Comparison of ENCODE assay signal across 23 cellular contexts in the genomic region with DNA sequence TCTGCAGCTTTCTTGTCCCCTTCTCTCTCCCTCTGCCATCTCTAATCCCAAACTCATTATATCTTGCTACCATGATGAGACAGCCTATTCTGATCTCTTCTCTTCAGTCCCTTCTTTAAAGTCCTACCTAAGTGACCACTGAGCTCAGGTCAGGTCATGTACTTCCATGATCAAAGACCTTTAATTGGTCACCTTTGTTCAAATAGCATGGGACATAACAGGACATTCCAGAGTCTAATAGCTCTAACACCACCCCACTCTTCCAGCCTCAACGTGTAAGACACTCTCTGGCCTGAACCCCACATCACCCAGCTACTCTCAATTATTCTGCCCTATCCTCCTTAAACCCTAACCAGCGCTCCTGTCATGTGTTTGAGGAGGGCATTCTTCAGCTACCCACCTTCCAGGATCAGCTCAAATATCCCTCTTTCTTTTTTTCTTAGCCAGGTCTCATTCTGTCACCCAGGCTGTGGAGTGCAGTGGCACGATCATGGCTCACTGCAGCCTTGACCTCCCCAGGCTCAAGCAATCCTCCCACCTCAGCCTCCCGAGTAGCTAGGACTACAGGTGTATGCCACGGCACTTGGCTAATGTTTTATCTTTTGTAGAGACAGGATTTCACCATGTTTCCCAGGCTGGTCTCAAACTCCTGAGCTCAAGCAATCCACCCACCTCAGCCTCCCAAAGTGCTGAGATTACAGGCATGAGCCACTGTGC. TPM values are rescaled to one million over a fixed set of nuclear protein-coding genes. Genes with fewer than 3 reads are reported as not detected.
DNase-seq lines count a peak whose midpoint lies in the region; ATAC-seq and TF ChIP-seq lines count a peak whose summit lies in the region.
"Had no signal": no experiment of that assay in that cellular context is flagged by ENCODE, and none has a peak within 500 bp of the region (broad histone marks: within the 10 kb centered on the region; RNA-seq: fewer than 3 reads in every experiment).

No MANE protein-coding gene starts in this region.

- H3K9ac ChIP-seq in HUES48 (ENCODE audit: low read depth, low read length) (no peak overlapping the region), neural cell (ENCODE audit: low read length) (no peak overlapping the region), mammary epithelial cell (ENCODE audit: insufficient read depth, low read length) (no peak overlapping the region)
- H3K9ac ChIP-seq: KMS-11 had no signal

- H2AFZ ChIP-seq in hepatocyte (no peak overlapping the region), neural cell (ENCODE audit: low read depth, low read length) (no peak overlapping the region), mammary epithelial cell (ENCODE audit: low read depth, low read length) (no peak overlapping the region)

- intact Hi-C loops in mammary epithelial cell (cut with micrococcal nuclease): no loop called here

- BruUV-seq in mammary epithelial cell (replicated peaks; lab: Mats Ljungman, UMichigan): no TSS peak

- H3K36me3 ChIP-seq in HUES48 (ENCODE audit: control insufficient read depth, insufficient read depth, low read length) (no peaks in the 10 kb centered on the region), hepatocyte (replicated peaks; ENCODE audit: insufficient read depth, low read depth) (no peaks in the 10 kb centered on the region), neural cell (ENCODE audit: insufficient read depth, low read length) (no peaks in the 10 kb centered on the region), mammary epithelial cell (ENCODE audit: insufficient read depth, low read length) (no peaks in the 10 kb centered on the region)
- H3K36me3 ChIP-seq: Peyer's patch had no signal

- H3K9me2 ChIP-seq in hepatocyte (replicated peaks; ENCODE audit: insufficient read depth): no peaks in the 10 kb centered on the region
- H3K9me2 ChIP-seq in neural cell (ENCODE audit: insufficient read depth, low read length): no peaks in the 10 kb centered on the region

- 82% methylated on average over 5 of the region's 5 CpGs for whole genome bisulfite sequencing in hepatocyte (ENCODE audit: low lambda C conversion rate, missing lambda C conversion rate)
- 73% methylated on average over 5 of the region's 5 CpGs for WGBS in mammary epithelial cell (ENCODE audit: low coverage, missing lambda C conversion rate)

- TF ChIP-seq RAD21 in neural cell (conservative IDR thresholded peaks at IDR 0.05): no peak

- TF ChIP-seq CTCF in hepatocyte (IDR thresholded peaks at IDR 0.05; ENCODE audit: poor library complexity) (no peak), neural cell (IDR thresholded peaks at IDR 0.05; ENCODE audit: poor library complexity, severe bottlenecking) (no peak), mammary epithelial cell (conservative IDR thresholded peaks at IDR 0.05 in 1 of 2, IDR thresholded peaks at IDR 0.05 in 1 of 2; ENCODE audit: extremely low read depth in 1 of 2, insufficient read depth in 1 of 2, low read depth in 1 of 2, low read length in 2 of 2) (no peak)

- H3K4me2 ChIP-seq in hepatocyte (no peak overlapping the region), neural cell (ENCODE audit: low read length) (no peak overlapping the region), mammary epithelial cell (ENCODE audit: insufficient read depth, low read depth, low read length) (no peak overlapping the region)
- H3K4me2 ChIP-seq: KMS-11 had no signal

- dilution Hi-C loops in mammary epithelial cell (cut with HindIII; ENCODE audit: low sequenced_read_pairs): no loop called here

- peaks cover 22% of the 10 kb centered on the region for H3K79me2 ChIP-seq in hepatocyte
- H3K79me2 ChIP-seq in neural cell (replicated peaks; ENCODE audit: insufficient read depth, low read length): no peaks in the 10 kb centered on the region
- no peaks in the 10 kb centered on the region for H3K79me2 ChIP-seq in mammary epithelial cell (ENCODE audit: insufficient read depth, low read length)

- H3K4me3 ChIP-seq in HUES48 (ENCODE audit: low read depth, low read length) (no peak overlapping the region), hepatocyte (no peak overlapping the region), neural cell (ENCODE audit: low read length) (no peak overlapping the region), mammary epithelial cell (replicated peaks in 1 of 3; ENCODE audit: insufficient read depth in 1 of 3, low read depth in 2 of 3, low read length in 3 of 3) (no peak overlapping the region)
- H3K4me3 ChIP-seq: Peyer's patch had no signal

- no peaks in the 10 kb centered on the region for H3F3A ChIP-seq in neural cell (ENCODE audit: insufficient read depth, low read length, poor library complexity, severe bottlenecking)

- H3K9me3 ChIP-seq in HUES48 (ENCODE audit: control insufficient read depth, insufficient read depth, low read length) (no peaks in the 10 kb centered on the region), hepatocyte (ENCODE audit: low read depth) (no peaks in the 10 kb centered on the region), neural cell (ENCODE audit: low read length) (no peaks in the 10 kb centered on the region), mammary epithelial cell (replicated peaks; ENCODE audit: insufficient read depth, low read length) (no peaks in the 10 kb centered on the region)
- H3K9me3 ChIP-seq: Peyer's patch had no signal

- H3K4me1 ChIP-seq in HUES48 (ENCODE audit: control insufficient read depth, insufficient read depth, low read length) (peaks cover 20% of the 10 kb centered on the region), hepatocyte (ENCODE audit: insufficient read depth) (peaks cover 3% of the 10 kb centered on the region), mammary epithelial cell (ENCODE audit: insufficient read depth, low read length) (no peaks in the 10 kb centered on the region)
- H3K4me1 ChIP-seq: Peyer's patch had no signal

- H3K27me3 ChIP-seq in HUES48 (ENCODE audit: control insufficient read depth, insufficient read depth, low read length) (no peaks in the 10 kb centered on the region), hepatocyte (no peaks in the 10 kb centered on the region), neural cell (ENCODE audit: insufficient read depth, low read depth, low read length) (no peaks in the 10 kb centered on the region), mammary epithelial cell (ENCODE audit: insufficient read depth, low read length) (no peaks in the 10 kb centered on the region)
- H3K27me3 ChIP-seq: Peyer's patch had no signal

- no peak for TF ChIP-seq EP300 in neural cell (conservative IDR thresholded peaks at IDR 0.05; ENCODE audit: poor library complexity, severe bottlenecking)

- H3K27ac ChIP-seq in HUES48 (ENCODE audit: low read depth, low read length): peak overlapping the region; percentile 47
- peak overlapping the region; percentile 21 for H3K27ac ChIP-seq in hepatocyte
- H3K27ac ChIP-seq in neural cell (ENCODE audit: low read length): peak overlapping the region; percentile 23
- H3K27ac ChIP-seq in mammary epithelial cell (ENCODE audit: insufficient read depth, low read depth, low read length): no peak overlapping the region
- H3K27ac ChIP-seq: C4-2B, KMS-11, Peyer's patch had no signal

- CTCF ChIA-PET in mammary epithelial cell (lab: Charles Lee; ENCODE audit: low non-redundant PET): no interaction called here

- DNase-seq in hepatocyte (ENCODE audit: low spot score) (no peak), DMS153 (lab: John Stamatoyannopoulos, UW) (no peak), mammary epithelial cell (no peak)
- DNase-seq: Calu3; CD8-positive, alpha-beta T cell; DND-41; NCI-H1048; NCI-H1694; NCI-H2029 treated with DMSO at 0.1 percent for 48 hours; NCI-H69; Peyer's patch; SHP77 treated with DMSO at 0.1 percent for 48 hours had no signal

- H4K20me1 ChIP-seq in hepatocyte (ENCODE audit: insufficient read depth, poor library complexity, severe bottlenecking) (no peaks in the 10 kb centered on the region), neural cell (ENCODE audit: insufficient read depth) (no peaks in the 10 kb centered on the region), mammary epithelial cell (ENCODE audit: insufficient read depth, low read length) (no peaks in the 10 kb centered on the region)

- in situ Hi-C loops in mammary epithelial cell (cut with MboI; ENCODE audit: low sequenced_read_pairs in 2 of 2): no loop called here

- ATAC-seq in GM18517 (IDR thresholded peaks at IDR 0.05; ENCODE audit: unreplicated experiment): peak; percentile 13
- no peak for ATAC-seq in GM21526 (IDR thresholded peaks at IDR 0.05; ENCODE audit: low FRiP score, unreplicated experiment)
- ATAC-seq: CD8-positive, alpha-beta T cell; HCT116 had no signal

TF ChIP-seq in neural cell, 6 proteins besides CTCF, POLR2A, EP300 and RAD21:
- TF ChIP-seq TAF1 (IDR thresholded peaks at IDR 0.05; ENCODE audit: low read depth): no peak

RNA-seq across cellular contexts. Expression of gene SMLR1, which starts 2.1 kb away (rescaled TPM):
- total RNA-seq in hepatocyte (23.7 and 28.9 TPM in 2 replicates), mammary epithelial cell (not detected)
- polyA plus RNA-seq in hepatocyte (13.7 and 31.0 TPM in 2 replicates), neural cell (not detected in 2 replicates), mammary epithelial cell (not detected)
- polyA minus RNA-seq in neural cell (not detected in 2 replicates), mammary epithelial cell (not detected)
- total RNA-seq: A673; Calu3; CD8-positive, alpha-beta T cell; H4; NCI-H460 had no signal
- polyA plus RNA-seq: IgD-negative memory B cell had no signal

Comparison
In these comparisons a context has a peak if more than half of its experiments do, and no peak if none do; other contexts are left out.
1. RNA of gene SMLR1, which starts 2.1 kb away (polyA plus RNA-seq): 13.7 to 31.0 TPM in hepatocyte; not detected in neural cell and not detected in mammary epithelial cell (single experiment); every median in the first group is over 10 times any median in the second.